28 cellular contexts compared by ENCODE assay signal in genomic region chr4:11105715-11106114, GRCh38.
"Had no signal": no experiment of that assay in that cellular context is flagged by ENCODE, and none has a peak within 500 bp of the region (broad histone marks: within the 10 kb centered on the region; RNA-seq: fewer than 3 reads in every experiment).

No MANE protein-coding gene starts in this region.

- ATAC-seq: activated naive CD8-positive, alpha-beta T cell treated with anti-CD3 and anti-CD28 coated beads, Interleukin-2, amount 50 U/mL, for 24 hours; K562; Panc1; Right ventricle myocardium inferior; WTC11 had no signal

- H3K4me3 ChIP-seq: ascending aorta, K562, SJCRH30 had no signal

- H3K9ac ChIP-seq: SK-N-SH had no signal

- H3K27me3 ChIP-seq: ascending aorta, SJCRH30 had no signal

- H3K9me3 Mint-ChIP-seq: central memory CD8-positive, alpha-beta T cell had no signal

- H3K27ac ChIP-seq: ascending aorta, SJCRH30 had no signal

- H3K27me3 Mint-ChIP-seq: activated CD4-positive, alpha-beta memory T cell treated with anti-CD3 and anti-CD28 coated beads, Interleukin-2, amount 10 ng/mL, durations not matched to agents 7 days and 5 days; brain; central memory CD8-positive, alpha-beta T cell had no signal

- H3K36me3 ChIP-seq: ascending aorta, SJCRH30 had no signal

- H3K4me3 Mint-ChIP-seq: activated CD4-positive, alpha-beta memory T cell treated with anti-CD3 and anti-CD28 coated beads, Interleukin-2, amount 10 ng/mL, durations not matched to agents 7 days and 5 days; activated naive CD8-positive, alpha-beta T cell treated with anti-CD3 and anti-CD28 coated beads, Interleukin-2, amount 50 U/mL, for 24 hours; activated T-cell treated with anti-CD3 and anti-CD28 coated beads, Interleukin-2, amount 50 U/mL, for 72 hours; brain; central memory CD8-positive, alpha-beta T cell; T-helper 2 cell treated with Interferon-gamma antibody and Interleukin-4, amounts not matched to agents 5 μg/mL and 100 μg/mL, for 36 hours; WTC11 had no signal

- H3K4me2 ChIP-seq: SK-N-SH had no signal

- H3K27ac Mint-ChIP-seq: activated CD4-positive, alpha-beta memory T cell treated with anti-CD3 and anti-CD28 coated beads, Interleukin-2, amount 10 ng/mL, durations not matched to agents 7 days and 5 days; activated naive CD4-positive, alpha-beta T cell treated with anti-CD3 and anti-CD28 coated beads, Interleukin-2, amount 50 U/mL, for 72 hours; activated naive CD8-positive, alpha-beta T cell treated with anti-CD3 and anti-CD28 coated beads, Interleukin-2, amount 50 U/mL, for 24 hours; activated T-cell treated with anti-CD3 and anti-CD28 coated beads, Interleukin-2, amount 50 U/mL, for 72 hours; T-helper 2 cell treated with Interferon-gamma antibody and Interleukin-4, amounts not matched to agents 5 μg/mL and 100 μg/mL, for 36 hours; WTC11 had no signal

- H3K4me1 ChIP-seq: ascending aorta, SJCRH30 had no signal

- H3K9me3 ChIP-seq: ascending aorta, SJCRH30 had no signal

- H3K4me1 Mint-ChIP-seq: activated CD4-positive, alpha-beta memory T cell treated with anti-CD3 and anti-CD28 coated beads, Interleukin-2, amount 10 ng/mL, durations not matched to agents 7 days and 5 days; central memory CD8-positive, alpha-beta T cell; WTC11 had no signal

- DNase-seq: activated CD4-positive, alpha-beta memory T cell treated with anti-CD3 and anti-CD28 coated beads, Interleukin-2, amount 10 ng/mL, durations not matched to agents 7 days and 5 days; activated CD4-positive, alpha-beta T cell treated with anti-CD3 and anti-CD28 coated beads for 1 hour; activated CD4-positive, alpha-beta T cell treated with anti-CD3 and anti-CD28 coated beads, Interleukin-2, amount 50 U/mL, for 1 hour; activated effector memory CD4-positive, alpha-beta T cell treated with Interleukin-2 at 50 U/mL for 16 hours; activated naive CD4-positive, alpha-beta T cell; activated naive CD8-positive, alpha-beta T cell treated with anti-CD3 and anti-CD28 coated beads, Interleukin-2, amount 50 U/mL, for 24 hours; activated T-cell treated with anti-CD3 and anti-CD28 coated beads for 4 hours; activated T-cell treated with anti-CD3 and anti-CD28 coated beads, Interleukin-2, amount 50 U/mL, for 72 hours; amniotic stem cell; Karpas-422; NCI-H1105; NCI-H1436; NCI-H187; NCI-H2081; NCI-H510A treated with DMSO at 0.1 percent for 48 hours; NCI-H69; RPMI8226; SJCRH30; SK-N-SH had no signal
